22 cellular contexts compared by ENCODE assay signal in the genomic region with DNA sequence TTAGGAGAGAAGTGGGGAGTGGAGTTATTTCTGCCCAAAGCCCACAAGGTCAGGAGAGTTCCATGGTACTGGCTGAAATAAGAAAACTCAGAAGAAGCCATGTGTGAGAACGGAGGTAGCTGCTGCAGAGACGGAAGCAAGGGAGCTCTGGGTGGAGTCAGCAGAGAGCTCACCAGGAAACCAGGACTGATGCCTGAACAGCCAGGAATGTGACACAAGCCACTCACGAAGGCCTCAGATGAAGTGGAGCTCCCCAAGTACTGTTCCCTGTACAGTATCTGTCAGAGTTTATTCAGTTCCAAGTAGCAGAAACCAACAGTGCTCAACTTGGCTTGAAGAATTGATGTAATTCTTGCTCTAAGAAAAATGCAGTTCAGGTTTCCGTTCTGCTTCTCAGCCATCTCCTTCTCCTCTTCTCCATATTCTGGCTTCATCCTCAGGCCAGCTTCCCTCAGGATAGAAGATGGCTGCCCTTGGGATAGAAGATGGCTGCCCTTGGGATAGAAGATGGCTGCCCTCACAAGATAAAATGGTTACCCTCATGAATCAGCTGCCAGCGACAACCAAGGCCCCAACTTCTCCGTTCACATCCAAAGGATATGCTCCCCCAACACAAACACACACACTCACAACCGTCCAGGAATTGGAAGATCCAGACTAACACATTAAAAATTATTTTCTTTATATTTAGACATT.
"Had no signal": no experiment of that assay in that cellular context is flagged by ENCODE, and none has a peak within 500 bp of the region (broad histone marks: within the 10 kb centered on the region; RNA-seq: fewer than 3 reads in every experiment).

No MANE protein-coding gene starts in this region.

- H3K9me3 ChIP-seq: lower lobe of right lung, neutrophil, psoas muscle, sigmoid colon, suprapubic skin, thyroid gland, uterus had no signal

- H3K27me3 ChIP-seq: foreskin keratinocyte, hepatocyte, neutrophil, sigmoid colon, suprapubic skin, thyroid gland, uterus had no signal

- H3K27ac ChIP-seq: coronary artery, foreskin keratinocyte, hepatocyte, lower lobe of right lung, neutrophil, psoas muscle, sigmoid colon, skin epidermis, suprapubic skin, thyroid gland, uterus had no signal

- H3K4me3 ChIP-seq: coronary artery, hepatocyte, lower lobe of right lung, psoas muscle, sigmoid colon, skin epidermis, suprapubic skin, thyroid gland, uterus had no signal

- H3K4me1 ChIP-seq: foreskin keratinocyte, lower lobe of right lung, psoas muscle, sigmoid colon, thyroid gland, uterus had no signal

- H3K36me3 ChIP-seq: lower lobe of right lung, neutrophil, sigmoid colon, suprapubic skin, thyroid gland, uterus had no signal

- DNase-seq: effector CD4-positive, alpha-beta T cell; endodermal cell; erythroblast; foreskin keratinocyte; head of caudate nucleus; left colon; lower lobe of right lung; midbrain; naive B cell; psoas muscle; retina; sigmoid colon; stimulated activated CD4-positive, alpha-beta T cell treated with anti-CD3 and anti-CD28 coated beads, Interleukin-2, amount 100 ng/mL, for 24 hours; stimulated activated CD4-positive, alpha-beta T cell treated with anti-CD3 and anti-CD28 coated beads, Interleukin-4, amount 100 ng/mL, for 4 hours; stimulated activated naive CD4-positive, alpha-beta T cell; thyroid gland; uterus had no signal

- ATAC-seq: foreskin keratinocyte, left colon, psoas muscle had no signal
